32 cellular contexts compared by ENCODE assay signal in genomic region chr10:66228887-66229286, GRCh38.
"Had no signal": no experiment of that assay in that cellular context is flagged by ENCODE, and none has a peak within 500 bp of the region (broad histone marks: within the 10 kb centered on the region; RNA-seq: fewer than 3 reads in every experiment).

No MANE protein-coding gene starts in this region.

- H3K4me3 ChIP-seq: ascending aorta, cardiac muscle cell had no signal

- ATAC-seq: activated CD4-positive, alpha-beta T cell treated with anti-CD3 and anti-CD28 coated beads for 36 hours; activated CD4-positive, CD25-positive, alpha-beta regulatory T cell treated with anti-CD3 and anti-CD28 coated beads, Interleukin-2, amount 50 U/mL, for 24 hours; activated CD8-positive, alpha-beta memory T cell treated with anti-CD3 and anti-CD28 coated beads, Interleukin-2, amount 10 ng/mL, durations not matched to agents 7 days and 5 days; activated CD8-positive, alpha-beta T cell treated with anti-CD3 and anti-CD28 coated beads, Interleukin-2, amount 10 ng/mL, durations not matched to agents 7 days and 5 days; activated naive CD8-positive, alpha-beta T cell treated with anti-CD3 and anti-CD28 coated beads, Interleukin-2, amount 50 U/mL, for 24 hours; WTC11 had no signal

- H3K27me3 ChIP-seq: ascending aorta, cardiac muscle cell had no signal

- DNase-seq: activated CD4-positive, alpha-beta memory T cell treated with anti-CD3 and anti-CD28 coated beads, Interleukin-2, amount 10 ng/mL, durations not matched to agents 7 days and 5 days; activated CD4-positive, alpha-beta T cell treated with anti-CD3 and anti-CD28 coated beads for 1 hour; activated CD4-positive, alpha-beta T cell treated with anti-CD3 and anti-CD28 coated beads for 36 hours; activated CD4-positive, alpha-beta T cell treated with anti-CD3 and anti-CD28 coated beads for 48 hours; activated CD4-positive, alpha-beta T cell treated with anti-CD3 and anti-CD28 coated beads, Interleukin-2, amount 10 ng/mL, durations not matched to agents 7 days and 5 days; activated CD4-positive, alpha-beta T cell treated with anti-CD3 and anti-CD28 coated beads, Interleukin-2, amount 50 U/mL, for 48 hours; activated CD4-positive, CD25-positive, alpha-beta regulatory T cell; activated CD8-positive, alpha-beta memory T cell treated with anti-CD3 and anti-CD28 coated beads for 24 hours; activated CD8-positive, alpha-beta memory T cell treated with anti-CD3 and anti-CD28 coated beads, Interleukin-2, amount 10 ng/mL, durations not matched to agents 7 days and 5 days; activated CD8-positive, alpha-beta memory T cell treated with anti-CD3 and anti-CD28 coated beads, Interleukin-2, amount 50 U/mL, for 48 hours; activated CD8-positive, alpha-beta T cell treated with anti-CD3 and anti-CD28 coated beads, Interleukin-2, amount 10 ng/mL, durations not matched to agents 7 days and 5 days; activated effector memory CD4-positive, alpha-beta T cell treated with Interleukin-2 at 50 U/mL for 16 hours; activated gamma-delta T cell; activated naive CD4-positive, alpha-beta T cell treated with anti-CD3 and anti-CD28 coated beads, Interleukin-2, amount 10 ng/mL, durations not matched to agents 7 days and 5 days; activated naive CD4-positive, alpha-beta T cell treated with Interleukin-2 at 50 U/mL for 16 hours; activated naive CD8-positive, alpha-beta T cell treated with anti-CD3 and anti-CD28 coated beads, Interleukin-2, amount 10 ng/mL, durations not matched to agents 7 days and 5 days; activated naive CD8-positive, alpha-beta T cell treated with anti-CD3 and anti-CD28 coated beads, Interleukin-2, amount 50 U/mL, for 24 hours; activated T-cell treated with anti-CD3 and anti-CD28 coated beads, Interleukin-2, amount 50 U/mL, for 24 hours; activated T-cell treated with anti-CD3 and anti-CD28 coated beads, Interleukin-2, amount 50 U/mL, for 48 hours; amygdala; anterior cingulate cortex; caudate nucleus; cerebellar nuclear complex; T-helper 1 cell; T-helper 2 cell; T-helper 9 cell; WERI-Rb-1 had no signal

- H3K4me1 ChIP-seq: ascending aorta had no signal

- H3K27ac ChIP-seq: ascending aorta, cardiac muscle cell, WERI-Rb-1 had no signal

- H3K36me3 ChIP-seq: ascending aorta, cardiac muscle cell, WERI-Rb-1 had no signal

- FAIRE-seq: bronchial epithelial cell had no signal
